In genomic region chr12:120110550-120111501, GRCh38 we compare ENCODE assay signal across 8 cellular contexts. TPM values are rescaled to one million over a fixed set of nuclear protein-coding genes. Genes with fewer than 3 reads are reported as not detected.
A peak's percentile ranks its signal among the peaks of the same experiment; 100 is the strongest.
DNase-seq lines count a peak whose midpoint lies in the region; ATAC-seq, FAIRE-seq and TF ChIP-seq lines count a peak whose summit lies in the region.

No MANE protein-coding gene starts in this region.

- peak; percentile 27 to 41; a peak in 4 of 6 replicates for ATAC-seq in A549
- ATAC-seq in GM19397 (IDR thresholded peaks at IDR 0.05; ENCODE audit: unreplicated experiment), result peak; percentile 58
- ATAC-seq in HG03460 (IDR thresholded peaks at IDR 0.05; ENCODE audit: unreplicated experiment), result peak; percentile 60

- H3K4me1 ChIP-seq in A549 (peaks cover 9% of the 10 kb centered on the region), cardiac muscle cell (ENCODE audit: low read depth) (peaks cover 3% of the 10 kb centered on the region)

- TF ChIP-seq CTCF in A549 (IDR thresholded peaks at IDR 0.05) (no peak), cardiac muscle cell (IDR thresholded peaks at IDR 0.05; ENCODE audit: low read depth, low read length) (no peak)

- H3K27me3 ChIP-seq in cardiac muscle cell, result no peaks in the 10 kb centered on the region

- FAIRE-seq in A549 (lab: Jason Lieb, UNC), result no peak

- H3K36me3 Mint-ChIP-seq in activated CD4-positive, alpha-beta T cell treated with anti-CD3 and anti-CD28 coated beads, Interleukin-2, amount 10 ng/mL, durations not matched to agents 24 days and 14 days (ENCODE audit: low read depth), result peaks cover 57% of the 10 kb centered on the region

- TF ChIP-seq EP300 in A549 (IDR thresholded peaks at IDR 0.05), result no peak

- peak overlapping the region; percentile 89 for H3K27ac Mint-ChIP-seq in activated CD4-positive, alpha-beta T cell treated with anti-CD3 and anti-CD28 coated beads, Interleukin-2, amount 10 ng/mL, durations not matched to agents 24 days and 14 days

- no peaks in the 10 kb centered on the region for H3K27me3 Mint-ChIP-seq in activated CD4-positive, alpha-beta T cell treated with anti-CD3 and anti-CD28 coated beads, Interleukin-2, amount 10 ng/mL, durations not matched to agents 24 days and 14 days

- no peak for TF ChIP-seq POLR2A in A549 (IDR thresholded peaks at IDR 0.05; ENCODE audit: low read length)

- H3K9me3 ChIP-seq in A549, result no peaks in the 10 kb centered on the region
- no peaks in the 10 kb centered on the region for H3K9me3 ChIP-seq in cardiac muscle cell (ENCODE audit: low read depth)

- TF ChIP-seq RAD21 in A549 (conservative IDR thresholded peaks at IDR 0.05 in 1 of 2, IDR thresholded peaks at IDR 0.05 in 1 of 2), result no peak

- DNase-seq in A549 (ENCODE audit: low read depth in 1 of 2, low spot score in 1 of 2), result no peak
- peak; percentile 86 for DNase-seq in activated CD4-positive, alpha-beta T cell treated with anti-CD3 and anti-CD28 coated beads, Interleukin-2, amount 10 ng/mL, durations not matched to agents 24 days and 14 days
- DNase-seq in cardiac muscle cell (ENCODE audit: low read depth in 1 of 2, low spot score in 1 of 2), result no peak
- peak; percentile 14 for DNase-seq in stimulated activated CD4-positive, alpha-beta T cell treated with anti-CD3 and anti-CD28 coated beads, Interleukin-2, amount 100 ng/mL, for 4 hours (ENCODE audit: low read depth)
- no peak for DNase-seq in NCI-H526 (lab: John Stamatoyannopoulos, UW)
- no peak for DNase-seq in COLO668 (lab: John Stamatoyannopoulos, UW; ENCODE audit: unreplicated experiment)

- no peaks in the 10 kb centered on the region for H3K9me3 Mint-ChIP-seq in activated CD4-positive, alpha-beta T cell treated with anti-CD3 and anti-CD28 coated beads, Interleukin-2, amount 10 ng/mL, durations not matched to agents 24 days and 14 days

- H3K27ac ChIP-seq in A549, result peak overlapping the region in 1 of 2 experiments; percentile 37; a peak in 1 of 6 replicates
- H3K27ac ChIP-seq in cardiac muscle cell, result peak overlapping the region; percentile 0

- H3K4me1 Mint-ChIP-seq in activated CD4-positive, alpha-beta T cell treated with anti-CD3 and anti-CD28 coated beads, Interleukin-2, amount 10 ng/mL, durations not matched to agents 24 days and 14 days, result peaks cover 56% of the 10 kb centered on the region

- no peaks in the 10 kb centered on the region for H3K36me3 ChIP-seq in cardiac muscle cell

- CTCF ChIA-PET in A549 (lab: Yijun Ruan, JAX), result interaction anchor here (0.7 to 1.3 kb wide), 6 partner anchors 7 to 122 kb away, joined by 3 to 4 read pairs (median 3); partner anchors contain the start of gene BICDL1

- intact Hi-C loops in activated CD4-positive, alpha-beta T cell treated with anti-CD3 and anti-CD28 coated beads, Interleukin-2, amount 10 ng/mL, durations not matched to agents 24 days and 14 days (cut with micrococcal nuclease), result loop anchor here (10.0 kb wide), 1 partner anchor 154 kb away; the partner anchor contains the start of gene PXN

- H3K4me3 Mint-ChIP-seq in activated CD4-positive, alpha-beta T cell treated with anti-CD3 and anti-CD28 coated beads, Interleukin-2, amount 10 ng/mL, durations not matched to agents 24 days and 14 days, result peak overlapping the region; percentile 74

- no peak overlapping the region for H3K4me2 ChIP-seq in A549

- POLR2A ChIA-PET in A549 (lab: Yijun Ruan, JAX), result no interaction called here

- 93% methylated on average over 26 of the region's 26 CpGs for WGBS in A549 (ENCODE audit: missing lambda C conversion rate)

- no peak overlapping the region for H3K4me3 ChIP-seq in A549
- H3K4me3 ChIP-seq in cardiac muscle cell, result no peak overlapping the region

TF ChIP-seq in A549, 52 proteins besides CTCF, POLR2A, EP300 and RAD21:
- no peak for TF ChIP-seq FOXS1 (CRISPR knock-in tag; IDR thresholded peaks at IDR 0.05)
- TF ChIP-seq TP53 (CRISPR knock-in tag; IDR thresholded peaks at IDR 0.05), result no peak
- no peak for TF ChIP-seq HMGXB4 (CRISPR knock-in tag; IDR thresholded peaks at IDR 0.05; ENCODE audit: borderline replicate concordance)
- TF ChIP-seq RARB (CRISPR knock-in tag; IDR thresholded peaks at IDR 0.05), result no peak
- no peak for TF ChIP-seq JUNB (IDR thresholded peaks at IDR 0.05)
- no peak for TF ChIP-seq JUN (IDR thresholded peaks at IDR 0.05)
- TF ChIP-seq ATOH8 (CRISPR knock-in tag; IDR thresholded peaks at IDR 0.05; ENCODE audit: low read depth), result no peak

RNA-seq across cellular contexts. Expression of gene RAB35, which starts 5.7 kb away (rescaled TPM):
- 42.0 and 67.6 TPM in 2 replicates for polyA plus RNA-seq in A549 (2011; rRNA removed)
- polyA plus RNA-seq in A549 (2012; cell fraction: cytosol; rRNA removed), result 56.7 and 71.7 TPM in 2 replicates
- 77.2 and 90.4 TPM in 2 replicates for polyA plus RNA-seq in A549 (2012; cell fraction: nucleus; rRNA removed)
- polyA plus RNA-seq in A549 (2017; fragmentation: RNase III; extraction: RNeasy Plus Mini Kit Qiagen cat#74134 plus additional on column Dnase treatment), result 44.0 to 49.5 TPM (median 47.8 TPM) in 3 replicates
- polyA minus RNA-seq in A549 (2011; rRNA and poly(A)+ RNA removed), result 66.2 and 96.5 TPM in 2 replicates
- total RNA-seq in activated CD4-positive, alpha-beta T cell treated with anti-CD3 and anti-CD28 coated beads, Interleukin-2, amount 10 ng/mL, durations not matched to agents 24 days and 14 days, result 82.0 and 83.3 TPM in 2 replicates
- total RNA-seq in cardiac muscle cell, result 27.5 and 33.4 TPM in 2 replicates
- 20.6 and 25.4 TPM in 2 replicates for polyA plus RNA-seq in cardiac muscle cell

Comparison
In these comparisons a context has a peak if more than half of its experiments do, and no peak if none do; other contexts are left out.
1. DNase-seq: peak in activated CD4-positive, alpha-beta T cell treated with anti-CD3 and anti-CD28 coated beads, Interleukin-2, amount 10 ng/mL, durations not matched to agents 24 days and 14 days (single experiment) and stimulated activated CD4-positive, alpha-beta T cell treated with anti-CD3 and anti-CD28 coated beads, Interleukin-2, amount 100 ng/mL, for 4 hours (single experiment); none in A549 (0 of 2), cardiac muscle cell (0 of 2), NCI-H526 (0 of 2) and COLO668 (single experiment).
2. Peak in every context shown above with its lines, with median percentiles within 50 percentile points of each other: ATAC-seq.